ENCODE assay signal across 1 cellular context in the genomic region with DNA sequence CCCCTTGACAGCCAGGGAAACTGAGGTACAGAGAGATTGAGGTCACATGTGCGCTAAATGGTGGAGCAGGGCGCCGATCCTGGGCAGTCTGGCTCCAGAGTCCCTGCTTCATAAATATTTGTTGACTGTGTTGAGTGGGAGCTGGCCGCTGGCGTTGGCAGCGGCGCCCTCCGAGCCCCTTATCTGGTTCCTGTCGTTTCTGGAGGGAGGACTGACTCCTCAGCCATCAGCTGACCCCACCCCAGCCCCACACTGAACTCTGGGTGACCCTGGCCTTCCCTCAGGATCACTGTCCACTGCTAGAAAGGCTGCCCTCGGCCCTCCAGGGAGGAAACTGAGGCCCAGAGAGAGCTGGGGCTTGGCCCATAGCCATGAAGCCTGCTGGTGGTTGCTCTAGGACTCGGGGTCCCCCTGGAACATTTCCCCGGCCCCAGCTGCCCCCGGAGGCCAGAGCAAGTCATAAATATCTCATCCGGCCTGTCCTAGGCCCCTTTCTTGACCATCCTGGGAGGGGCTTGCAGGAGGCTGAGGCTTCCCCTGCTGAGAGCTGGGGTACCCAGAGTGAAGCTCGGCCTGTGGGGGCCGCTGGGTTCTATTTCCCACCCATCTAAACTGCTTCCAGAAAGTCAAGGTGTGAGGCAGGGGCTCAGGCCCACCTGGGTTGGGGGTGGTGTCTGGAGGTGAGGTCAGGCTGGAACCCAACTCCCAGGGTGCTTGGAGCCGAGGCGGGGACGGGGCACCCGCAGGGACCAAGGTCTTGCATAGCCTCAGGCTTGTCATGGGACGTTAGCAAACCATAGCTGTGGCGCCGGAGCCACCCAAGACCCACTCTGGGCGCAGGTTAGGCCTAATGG.
TF ChIP-seq lines count a peak whose summit lies in the region.

No MANE protein-coding gene starts in this region.

TF ChIP-seq in K562, 482 proteins besides CTCF, POLR2A, EP300 and RAD21 (continued from another document and continues in another):
- TF ChIP-seq, protein P1, sequence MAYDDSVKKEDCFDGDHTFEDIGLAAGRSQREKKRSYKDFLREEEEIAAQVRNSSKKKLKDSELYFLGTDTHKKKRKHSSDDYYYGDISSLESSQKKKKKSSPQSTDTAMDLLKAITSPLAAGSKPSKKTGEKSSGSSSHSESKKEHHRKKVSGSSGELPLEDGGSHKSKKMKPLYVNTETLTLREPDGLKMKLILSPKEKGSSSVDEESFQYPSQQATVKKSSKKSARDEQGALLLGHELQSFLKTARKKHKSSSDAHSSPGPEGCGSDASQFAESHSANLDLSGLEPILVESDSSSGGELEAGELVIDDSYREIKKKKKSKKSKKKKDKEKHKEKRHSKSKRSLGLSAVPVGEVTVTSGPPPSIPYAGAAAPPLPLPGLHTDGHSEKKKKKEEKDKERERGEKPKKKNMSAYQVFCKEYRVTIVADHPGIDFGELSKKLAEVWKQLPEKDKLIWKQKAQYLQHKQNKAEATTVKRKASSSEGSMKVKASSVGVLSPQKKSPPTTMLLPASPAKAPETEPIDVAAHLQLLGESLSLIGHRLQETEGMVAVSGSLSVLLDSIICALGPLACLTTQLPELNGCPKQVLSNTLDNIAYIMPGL (CRISPR knock-in tag; IDR thresholded peaks at IDR 0.05): no peak
- TF ChIP-seq ZZZ3 (IDR thresholded peaks at IDR 0.05) (no peak), HDAC1 (IDR thresholded peaks at IDR 0.05) (peak in 1 of 2 experiments; percentile 39; a peak in 2 of 4 replicates), SREBF2 (CRISPR knock-in tag; IDR thresholded peaks at IDR 0.05) (no peak), ZNF445 (CRISPR knock-in tag; IDR thresholded peaks at IDR 0.05; ENCODE audit: low read depth) (no peak), ZNF184 (CRISPR knock-in tag; IDR thresholded peaks at IDR 0.05) (no peak), ZNF431 (CRISPR knock-in tag; IDR thresholded peaks at IDR 0.05) (no peak), TRIM24 (IDR thresholded peaks at IDR 0.05) (peak in 1 of 2 experiments; percentile 39; a peak in 1 of 4 replicates), TEAD1 (CRISPR knock-in tag; IDR thresholded peaks at IDR 0.05) (peak in 1 of 2 experiments; percentile 52; a peak in 1 of 4 replicates), PRMT5 (CRISPR knock-in tag; IDR thresholded peaks at IDR 0.05) (no peak), CBFA2T2 (conservative IDR thresholded peaks at IDR 0.05) (no peak), ZBTB8A (IDR thresholded peaks at IDR 0.05; ENCODE audit: partially characterized antibody) (no peak), THRAP3 (IDR thresholded peaks at IDR 0.05; ENCODE audit: borderline replicate concordance) (no peak), MTA2 (IDR thresholded peaks at IDR 0.05; ENCODE audit: low read depth) (peak; percentile 43; the same call in 1 of the 2 replicates), TCF7 (IDR thresholded peaks at IDR 0.05; ENCODE audit: borderline replicate concordance) (no peak), CHD4 (IDR thresholded peaks at IDR 0.05; ENCODE audit: insufficient read depth, insufficient replicate concordance, low read depth, low read length, poor library complexity, severe bottlenecking) (no peak), ZNF780A (CRISPR knock-in tag; IDR thresholded peaks at IDR 0.05) (no peak)
- TF ChIP-seq, protein P2, sequence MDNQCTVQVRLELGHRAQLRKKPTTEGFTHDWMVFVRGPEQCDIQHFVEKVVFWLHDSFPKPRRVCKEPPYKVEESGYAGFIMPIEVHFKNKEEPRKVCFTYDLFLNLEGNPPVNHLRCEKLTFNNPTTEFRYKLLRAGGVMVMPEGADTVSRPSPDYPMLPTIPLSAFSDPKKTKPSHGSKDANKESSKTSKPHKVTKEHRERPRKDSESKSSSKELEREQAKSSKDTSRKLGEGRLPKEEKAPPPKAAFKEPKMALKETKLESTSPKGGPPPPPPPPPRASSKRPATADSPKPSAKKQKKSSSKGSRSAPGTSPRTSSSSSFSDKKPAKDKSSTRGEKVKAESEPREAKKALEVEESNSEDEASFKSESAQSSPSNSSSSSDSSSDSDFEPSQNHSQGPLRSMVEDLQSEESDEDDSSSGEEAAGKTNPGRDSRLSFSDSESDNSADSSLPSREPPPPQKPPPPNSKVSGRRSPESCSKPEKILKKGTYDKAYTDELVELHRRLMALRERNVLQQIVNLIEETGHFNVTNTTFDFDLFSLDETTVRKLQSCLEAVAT (IDR thresholded peaks at IDR 0.05): 0 out of 4 replicates have a peak, but pooled peaks of 1 of the 2 experiments have one; percentile 21
- TF ChIP-seq, protein P3, sequence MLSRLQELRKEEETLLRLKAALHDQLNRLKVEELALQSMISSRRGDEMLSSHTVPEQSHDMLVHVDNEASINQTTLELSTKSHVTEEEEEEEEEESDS (CRISPR knock-in tag; IDR thresholded peaks at IDR 0.05): no peak
- TF ChIP-seq, protein P4, sequence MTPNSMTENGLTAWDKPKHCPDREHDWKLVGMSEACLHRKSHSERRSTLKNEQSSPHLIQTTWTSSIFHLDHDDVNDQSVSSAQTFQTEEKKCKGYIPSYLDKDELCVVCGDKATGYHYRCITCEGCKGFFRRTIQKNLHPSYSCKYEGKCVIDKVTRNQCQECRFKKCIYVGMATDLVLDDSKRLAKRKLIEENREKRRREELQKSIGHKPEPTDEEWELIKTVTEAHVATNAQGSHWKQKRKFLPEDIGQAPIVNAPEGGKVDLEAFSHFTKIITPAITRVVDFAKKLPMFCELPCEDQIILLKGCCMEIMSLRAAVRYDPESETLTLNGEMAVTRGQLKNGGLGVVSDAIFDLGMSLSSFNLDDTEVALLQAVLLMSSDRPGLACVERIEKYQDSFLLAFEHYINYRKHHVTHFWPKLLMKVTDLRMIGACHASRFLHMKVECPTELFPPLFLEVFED (CRISPR knock-in tag; conservative IDR thresholded peaks at IDR 0.05): 0 out of 2 replicates have a peak, but pooled peaks have one; percentile 40
- TF ChIP-seq, protein P5, sequence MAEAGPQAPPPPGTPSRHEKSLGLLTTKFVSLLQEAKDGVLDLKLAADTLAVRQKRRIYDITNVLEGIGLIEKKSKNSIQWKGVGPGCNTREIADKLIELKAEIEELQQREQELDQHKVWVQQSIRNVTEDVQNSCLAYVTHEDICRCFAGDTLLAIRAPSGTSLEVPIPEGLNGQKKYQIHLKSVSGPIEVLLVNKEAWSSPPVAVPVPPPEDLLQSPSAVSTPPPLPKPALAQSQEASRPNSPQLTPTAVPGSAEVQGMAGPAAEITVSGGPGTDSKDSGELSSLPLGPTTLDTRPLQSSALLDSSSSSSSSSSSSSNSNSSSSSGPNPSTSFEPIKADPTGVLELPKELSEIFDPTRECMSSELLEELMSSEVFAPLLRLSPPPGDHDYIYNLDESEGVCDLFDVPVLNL (CRISPR knock-in tag; IDR thresholded peaks at IDR 0.05; ENCODE audit: low read depth): no peak; the same call in 1 of the 2 replicates
- TF ChIP-seq, protein P6, sequence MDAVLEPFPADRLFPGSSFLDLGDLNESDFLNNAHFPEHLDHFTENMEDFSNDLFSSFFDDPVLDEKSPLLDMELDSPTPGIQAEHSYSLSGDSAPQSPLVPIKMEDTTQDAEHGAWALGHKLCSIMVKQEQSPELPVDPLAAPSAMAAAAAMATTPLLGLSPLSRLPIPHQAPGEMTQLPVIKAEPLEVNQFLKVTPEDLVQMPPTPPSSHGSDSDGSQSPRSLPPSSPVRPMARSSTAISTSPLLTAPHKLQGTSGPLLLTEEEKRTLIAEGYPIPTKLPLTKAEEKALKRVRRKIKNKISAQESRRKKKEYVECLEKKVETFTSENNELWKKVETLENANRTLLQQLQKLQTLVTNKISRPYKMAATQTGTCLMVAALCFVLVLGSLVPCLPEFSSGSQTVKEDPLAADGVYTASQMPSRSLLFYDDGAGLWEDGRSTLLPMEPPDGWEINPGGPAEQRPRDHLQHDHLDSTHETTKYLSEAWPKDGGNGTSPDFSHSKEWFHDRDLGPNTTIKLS (IDR thresholded peaks at IDR 0.05; ENCODE audit: borderline replicate concordance, low read depth): no peak; the same call in 1 of the 2 replicates
- TF ChIP-seq, protein P7, sequence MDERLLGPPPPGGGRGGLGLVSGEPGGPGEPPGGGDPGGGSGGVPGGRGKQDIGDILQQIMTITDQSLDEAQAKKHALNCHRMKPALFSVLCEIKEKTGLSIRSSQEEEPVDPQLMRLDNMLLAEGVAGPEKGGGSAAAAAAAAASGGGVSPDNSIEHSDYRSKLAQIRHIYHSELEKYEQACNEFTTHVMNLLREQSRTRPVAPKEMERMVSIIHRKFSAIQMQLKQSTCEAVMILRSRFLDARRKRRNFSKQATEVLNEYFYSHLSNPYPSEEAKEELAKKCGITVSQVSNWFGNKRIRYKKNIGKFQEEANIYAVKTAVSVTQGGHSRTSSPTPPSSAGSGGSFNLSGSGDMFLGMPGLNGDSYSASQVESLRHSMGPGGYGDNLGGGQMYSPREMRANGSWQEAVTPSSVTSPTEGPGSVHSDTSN (CRISPR knock-in tag; IDR thresholded peaks at IDR 0.05; ENCODE audit: low read depth): no peak
- TF ChIP-seq, protein P7 (tag; conservative IDR thresholded peaks at IDR 0.05; ENCODE audit: low read depth): peak; percentile 46
- TF ChIP-seq, protein P8, sequence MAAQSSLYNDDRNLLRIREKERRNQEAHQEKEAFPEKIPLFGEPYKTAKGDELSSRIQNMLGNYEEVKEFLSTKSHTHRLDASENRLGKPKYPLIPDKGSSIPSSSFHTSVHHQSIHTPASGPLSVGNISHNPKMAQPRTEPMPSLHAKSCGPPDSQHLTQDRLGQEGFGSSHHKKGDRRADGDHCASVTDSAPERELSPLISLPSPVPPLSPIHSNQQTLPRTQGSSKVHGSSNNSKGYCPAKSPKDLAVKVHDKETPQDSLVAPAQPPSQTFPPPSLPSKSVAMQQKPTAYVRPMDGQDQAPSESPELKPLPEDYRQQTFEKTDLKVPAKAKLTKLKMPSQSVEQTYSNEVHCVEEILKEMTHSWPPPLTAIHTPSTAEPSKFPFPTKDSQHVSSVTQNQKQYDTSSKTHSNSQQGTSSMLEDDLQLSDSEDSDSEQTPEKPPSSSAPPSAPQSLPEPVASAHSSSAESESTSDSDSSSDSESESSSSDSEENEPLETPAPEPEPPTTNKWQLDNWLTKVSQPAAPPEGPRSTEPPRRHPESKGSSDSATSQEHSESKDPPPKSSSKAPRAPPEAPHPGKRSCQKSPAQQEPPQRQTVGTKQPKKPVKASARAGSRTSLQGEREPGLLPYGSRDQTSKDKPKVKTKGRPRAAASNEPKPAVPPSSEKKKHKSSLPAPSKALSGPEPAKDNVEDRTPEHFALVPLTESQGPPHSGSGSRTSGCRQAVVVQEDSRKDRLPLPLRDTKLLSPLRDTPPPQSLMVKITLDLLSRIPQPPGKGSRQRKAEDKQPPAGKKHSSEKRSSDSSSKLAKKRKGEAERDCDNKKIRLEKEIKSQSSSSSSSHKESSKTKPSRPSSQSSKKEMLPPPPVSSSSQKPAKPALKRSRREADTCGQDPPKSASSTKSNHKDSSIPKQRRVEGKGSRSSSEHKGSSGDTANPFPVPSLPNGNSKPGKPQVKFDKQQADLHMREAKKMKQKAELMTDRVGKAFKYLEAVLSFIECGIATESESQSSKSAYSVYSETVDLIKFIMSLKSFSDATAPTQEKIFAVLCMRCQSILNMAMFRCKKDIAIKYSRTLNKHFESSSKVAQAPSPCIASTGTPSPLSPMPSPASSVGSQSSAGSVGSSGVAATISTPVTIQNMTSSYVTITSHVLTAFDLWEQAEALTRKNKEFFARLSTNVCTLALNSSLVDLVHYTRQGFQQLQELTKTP (IDR thresholded peaks at IDR 0.05; ENCODE audit: low read depth in 1 of 2, partially characterized antibody in 2 of 2): peak in 1 of 2 experiments; percentile 32
- TF ChIP-seq, protein P9, sequence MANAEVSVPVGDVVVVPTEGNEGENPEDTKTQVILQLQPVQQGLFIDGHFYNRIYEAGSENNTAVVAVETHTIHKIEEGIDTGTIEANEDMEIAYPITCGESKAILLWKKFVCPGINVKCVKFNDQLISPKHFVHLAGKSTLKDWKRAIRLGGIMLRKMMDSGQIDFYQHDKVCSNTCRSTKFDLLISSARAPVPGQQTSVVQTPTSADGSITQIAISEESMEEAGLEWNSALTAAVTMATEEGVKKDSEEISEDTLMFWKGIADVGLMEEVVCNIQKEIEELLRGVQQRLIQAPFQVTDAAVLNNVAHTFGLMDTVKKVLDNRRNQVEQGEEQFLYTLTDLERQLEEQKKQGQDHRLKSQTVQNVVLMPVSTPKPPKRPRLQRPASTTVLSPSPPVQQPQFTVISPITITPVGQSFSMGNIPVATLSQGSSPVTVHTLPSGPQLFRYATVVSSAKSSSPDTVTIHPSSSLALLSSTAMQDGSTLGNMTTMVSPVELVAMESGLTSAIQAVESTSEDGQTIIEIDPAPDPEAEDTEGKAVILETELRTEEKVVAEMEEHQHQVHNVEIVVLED (CRISPR knock-in tag; IDR thresholded peaks at IDR 0.05): peak; percentile 40; the same call in 1 of the 2 replicates
- TF ChIP-seq, protein P10, sequence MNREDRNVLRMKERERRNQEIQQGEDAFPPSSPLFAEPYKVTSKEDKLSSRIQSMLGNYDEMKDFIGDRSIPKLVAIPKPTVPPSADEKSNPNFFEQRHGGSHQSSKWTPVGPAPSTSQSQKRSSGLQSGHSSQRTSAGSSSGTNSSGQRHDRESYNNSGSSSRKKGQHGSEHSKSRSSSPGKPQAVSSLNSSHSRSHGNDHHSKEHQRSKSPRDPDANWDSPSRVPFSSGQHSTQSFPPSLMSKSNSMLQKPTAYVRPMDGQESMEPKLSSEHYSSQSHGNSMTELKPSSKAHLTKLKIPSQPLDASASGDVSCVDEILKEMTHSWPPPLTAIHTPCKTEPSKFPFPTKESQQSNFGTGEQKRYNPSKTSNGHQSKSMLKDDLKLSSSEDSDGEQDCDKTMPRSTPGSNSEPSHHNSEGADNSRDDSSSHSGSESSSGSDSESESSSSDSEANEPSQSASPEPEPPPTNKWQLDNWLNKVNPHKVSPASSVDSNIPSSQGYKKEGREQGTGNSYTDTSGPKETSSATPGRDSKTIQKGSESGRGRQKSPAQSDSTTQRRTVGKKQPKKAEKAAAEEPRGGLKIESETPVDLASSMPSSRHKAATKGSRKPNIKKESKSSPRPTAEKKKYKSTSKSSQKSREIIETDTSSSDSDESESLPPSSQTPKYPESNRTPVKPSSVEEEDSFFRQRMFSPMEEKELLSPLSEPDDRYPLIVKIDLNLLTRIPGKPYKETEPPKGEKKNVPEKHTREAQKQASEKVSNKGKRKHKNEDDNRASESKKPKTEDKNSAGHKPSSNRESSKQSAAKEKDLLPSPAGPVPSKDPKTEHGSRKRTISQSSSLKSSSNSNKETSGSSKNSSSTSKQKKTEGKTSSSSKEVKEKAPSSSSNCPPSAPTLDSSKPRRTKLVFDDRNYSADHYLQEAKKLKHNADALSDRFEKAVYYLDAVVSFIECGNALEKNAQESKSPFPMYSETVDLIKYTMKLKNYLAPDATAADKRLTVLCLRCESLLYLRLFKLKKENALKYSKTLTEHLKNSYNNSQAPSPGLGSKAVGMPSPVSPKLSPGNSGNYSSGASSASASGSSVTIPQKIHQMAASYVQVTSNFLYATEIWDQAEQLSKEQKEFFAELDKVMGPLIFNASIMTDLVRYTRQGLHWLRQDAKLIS (CRISPR knock-in tag; IDR thresholded peaks at IDR 0.05): no peak
